In the genomic region with DNA sequence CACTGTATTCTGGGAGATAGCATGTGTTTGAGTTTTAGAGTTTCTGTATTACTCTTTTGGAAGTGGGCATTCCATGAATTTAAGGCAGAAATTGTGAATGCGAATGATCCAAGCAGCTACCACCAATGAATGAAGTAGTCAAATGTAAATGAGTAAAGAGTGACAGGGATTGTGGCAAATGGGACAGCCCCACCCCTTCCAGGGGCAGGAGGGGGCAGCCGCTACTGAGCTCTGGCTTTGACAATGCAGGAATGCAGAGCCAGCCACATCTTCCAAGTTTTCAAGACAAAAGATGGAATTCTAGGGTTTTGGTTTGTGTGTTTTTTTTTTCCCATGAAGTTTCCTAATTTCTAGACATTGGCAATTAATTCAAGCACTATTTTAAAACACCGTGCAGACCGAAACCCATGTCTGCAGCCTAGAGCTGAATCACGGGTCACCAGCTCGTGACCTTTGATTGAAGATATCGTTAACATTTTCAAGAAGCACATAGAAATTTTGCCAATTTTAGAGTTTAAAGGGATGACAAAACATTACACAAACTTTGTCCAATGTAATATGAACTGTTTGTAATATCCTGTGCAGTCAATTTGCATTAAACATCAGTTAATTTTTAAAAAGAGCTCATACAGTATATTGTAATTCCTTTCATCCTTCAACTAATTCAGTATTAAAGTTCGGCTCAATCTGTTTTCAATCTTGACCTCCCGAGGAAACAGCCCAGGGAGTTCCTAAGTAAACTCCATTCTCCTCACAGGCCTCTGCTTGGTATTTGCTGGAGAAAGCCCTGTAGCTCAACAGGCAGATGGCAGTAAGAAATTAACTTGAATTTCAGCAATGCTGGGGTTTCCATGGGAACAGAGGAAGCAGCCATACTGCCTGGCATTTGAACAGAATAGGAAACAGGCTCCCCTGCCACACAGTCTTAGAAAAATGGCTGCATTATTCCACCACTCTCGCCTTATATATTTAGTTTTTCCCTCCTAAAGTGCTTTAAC, we compare ENCODE assay signal across 8 cellular contexts.
DNase-seq lines count a peak whose midpoint lies in the region; ATAC-seq, FAIRE-seq and TF ChIP-seq lines count a peak whose summit lies in the region.

No MANE protein-coding gene starts in this region.

- no peak overlapping the region for H2AFZ ChIP-seq in mesenchymal stem cell (ENCODE audit: low read depth, low read length)

- no peaks in the 10 kb centered on the region for H3K27me3 Mint-ChIP-seq in activated CD8-positive, alpha-beta T cell treated with anti-CD3 and anti-CD28 coated beads for 36 hours

- H4K91ac ChIP-seq in mesenchymal stem cell (ENCODE audit: low read length) = no peak overlapping the region

- no peak overlapping the region for H3K4me2 ChIP-seq in mesenchymal stem cell (ENCODE audit: low read length, poor library complexity, severe bottlenecking)

- no peaks in the 10 kb centered on the region for H3K36me3 Mint-ChIP-seq in activated CD8-positive, alpha-beta T cell treated with anti-CD3 and anti-CD28 coated beads for 36 hours (ENCODE audit: low read depth)

- intact Hi-C loops in activated CD8-positive, alpha-beta T cell treated with anti-CD3 and anti-CD28 coated beads for 36 hours (cut with micrococcal nuclease) = no loop called here

- H3K27ac ChIP-seq in ectodermal cell (ENCODE audit: insufficient read depth, low read depth, low read length, poor library complexity, severe bottlenecking) = peak overlapping the region; percentile 73
- no peak overlapping the region for H3K27ac ChIP-seq in mesenchymal stem cell (ENCODE audit: low read length, poor library complexity, severe bottlenecking)

- H4K8ac ChIP-seq in mesenchymal stem cell (ENCODE audit: low read length) = no peak overlapping the region

- no peak overlapping the region for H2BK15ac ChIP-seq in mesenchymal stem cell (ENCODE audit: low read depth, poor library complexity, severe bottlenecking)

- no peak overlapping the region for H2AK5ac ChIP-seq in mesenchymal stem cell (ENCODE audit: low read length, severe bottlenecking)

- ATAC-seq in activated CD8-positive, alpha-beta T cell treated with anti-CD3 and anti-CD28 coated beads for 36 hours = no peak
- ATAC-seq in GM18511 (IDR thresholded peaks at IDR 0.05; ENCODE audit: unreplicated experiment) = no peak
- ATAC-seq in HG03439 (IDR thresholded peaks at IDR 0.05; ENCODE audit: unreplicated experiment) = no peak

- H2BK5ac ChIP-seq in mesenchymal stem cell (ENCODE audit: low read depth, low read length, poor library complexity, severe bottlenecking) = no peak overlapping the region

- H3K23ac ChIP-seq in mesenchymal stem cell (ENCODE audit: low read length in 2 of 2) = no peak overlapping the region

- no peaks in the 10 kb centered on the region for H3K4me1 Mint-ChIP-seq in activated CD8-positive, alpha-beta T cell treated with anti-CD3 and anti-CD28 coated beads for 36 hours (ENCODE audit: low read depth)

- no peak overlapping the region for H2BK12ac ChIP-seq in mesenchymal stem cell (ENCODE audit: low read length in 2 of 2)

- POLR2A ChIA-PET in activated CD8-positive, alpha-beta T cell treated with anti-CD3 and anti-CD28 coated beads for 36 hours (lab: Charles Lee) = no interaction called here

- no peak overlapping the region for H3K4me3 Mint-ChIP-seq in activated CD8-positive, alpha-beta T cell treated with anti-CD3 and anti-CD28 coated beads for 36 hours

- peaks cover 4% of the 10 kb centered on the region for H3K36me3 ChIP-seq in ectodermal cell (ENCODE audit: control insufficient read depth, insufficient read depth, low read length)
- no peaks in the 10 kb centered on the region for H3K36me3 ChIP-seq in mesenchymal stem cell (ENCODE audit: control insufficient read depth in 1 of 2, insufficient read depth in 2 of 2, low read depth in 1 of 2, low read length in 2 of 2)

- H3K4me3 ChIP-seq in ectodermal cell (ENCODE audit: insufficient read depth, low read depth, low read length) = no peak overlapping the region
- no peak overlapping the region for H3K4me3 ChIP-seq in mesenchymal stem cell (ENCODE audit: insufficient read depth in 1 of 2, low read depth in 1 of 2, low read length in 2 of 2)

- H3K14ac ChIP-seq in mesenchymal stem cell (ENCODE audit: low read length in 2 of 2) = no peak overlapping the region

- no peaks in the 10 kb centered on the region for H3K79me1 ChIP-seq in mesenchymal stem cell (replicated peaks; ENCODE audit: low read length, poor library complexity, severe bottlenecking)

- H3K27ac Mint-ChIP-seq in activated CD8-positive, alpha-beta T cell treated with anti-CD3 and anti-CD28 coated beads for 36 hours = no peak overlapping the region

- H3K9me3 ChIP-seq in ectodermal cell (ENCODE audit: control insufficient read depth, low read length) (peaks cover 2% of the 10 kb centered on the region), mesenchymal stem cell (ENCODE audit: control insufficient read depth, low read length) (no peaks in the 10 kb centered on the region)

- no peak overlapping the region for H2BK120ac ChIP-seq in mesenchymal stem cell (ENCODE audit: low read depth, low read length)

- peaks cover 7% of the 10 kb centered on the region for H3K9me3 Mint-ChIP-seq in activated CD8-positive, alpha-beta T cell treated with anti-CD3 and anti-CD28 coated beads for 36 hours

- no peak for FAIRE-seq in RCC 7860 (lab: Jason Lieb, UNC)

- CTCF ChIA-PET in activated CD8-positive, alpha-beta T cell treated with anti-CD3 and anti-CD28 coated beads for 36 hours (lab: Charles Lee) = no interaction called here

- DNase-seq in Ammon's horn (ENCODE audit: low spot score) = peak; percentile 94
- peak; percentile 11 for DNase-seq in NCI-H2171 (lab: John Stamatoyannopoulos, UW)
- DNase-seq in mesenchymal stem cell = peak; percentile 67
- no peak for DNase-seq in activated CD8-positive, alpha-beta T cell treated with anti-CD3 and anti-CD28 coated beads for 36 hours
- DNase-seq in RCC 7860 (ENCODE audit: low spot score) = no peak

- H3K4me1 ChIP-seq in ectodermal cell (ENCODE audit: control insufficient read depth, insufficient read depth, low read length) (peaks cover 14% of the 10 kb centered on the region), mesenchymal stem cell (ENCODE audit: control insufficient read depth, insufficient read depth, low read depth, low read length) (no peaks in the 10 kb centered on the region)

- H3K27me3 ChIP-seq in ectodermal cell (ENCODE audit: control insufficient read depth, insufficient read depth, low read length, poor library complexity, severe bottlenecking) = no peaks in the 10 kb centered on the region
- H3K27me3 ChIP-seq in mesenchymal stem cell (ENCODE audit: control insufficient read depth in 1 of 2, insufficient read depth in 1 of 2, low read length in 2 of 2) = no peaks in the 10 kb centered on the region

- 70% methylated on average over 9 of the region's 10 CpGs for WGBS in ectodermal cell, 2 experiments
- 80% methylated on average over 8 of the region's 10 CpGs for WGBS in mesenchymal stem cell

- H3K18ac ChIP-seq in mesenchymal stem cell (ENCODE audit: low read depth in 1 of 2, low read length in 2 of 2) = no peak overlapping the region

- no peak overlapping the region for H3K4ac ChIP-seq in mesenchymal stem cell (ENCODE audit: low read depth in 1 of 2, low read length in 2 of 2)

- TF ChIP-seq CTCF in activated CD8-positive, alpha-beta T cell treated with anti-CD3 and anti-CD28 coated beads for 36 hours (IDR thresholded peaks at IDR 0.05) = no peak

- peak overlapping the region; percentile 67 for H3K9ac ChIP-seq in mesenchymal stem cell (ENCODE audit: low read length)

Comparison
In these comparisons a context has a peak if more than half of its experiments do, and no peak if none do; other contexts are left out.
1. DNase-seq: peak in Ammon's horn (single experiment), NCI-H2171 (single experiment) and mesenchymal stem cell (single experiment); none in activated CD8-positive, alpha-beta T cell treated with anti-CD3 and anti-CD28 coated beads for 36 hours (single experiment) and RCC 7860 (single experiment).